ENCODE assay signal across 1 cellular context in the genomic region with DNA sequence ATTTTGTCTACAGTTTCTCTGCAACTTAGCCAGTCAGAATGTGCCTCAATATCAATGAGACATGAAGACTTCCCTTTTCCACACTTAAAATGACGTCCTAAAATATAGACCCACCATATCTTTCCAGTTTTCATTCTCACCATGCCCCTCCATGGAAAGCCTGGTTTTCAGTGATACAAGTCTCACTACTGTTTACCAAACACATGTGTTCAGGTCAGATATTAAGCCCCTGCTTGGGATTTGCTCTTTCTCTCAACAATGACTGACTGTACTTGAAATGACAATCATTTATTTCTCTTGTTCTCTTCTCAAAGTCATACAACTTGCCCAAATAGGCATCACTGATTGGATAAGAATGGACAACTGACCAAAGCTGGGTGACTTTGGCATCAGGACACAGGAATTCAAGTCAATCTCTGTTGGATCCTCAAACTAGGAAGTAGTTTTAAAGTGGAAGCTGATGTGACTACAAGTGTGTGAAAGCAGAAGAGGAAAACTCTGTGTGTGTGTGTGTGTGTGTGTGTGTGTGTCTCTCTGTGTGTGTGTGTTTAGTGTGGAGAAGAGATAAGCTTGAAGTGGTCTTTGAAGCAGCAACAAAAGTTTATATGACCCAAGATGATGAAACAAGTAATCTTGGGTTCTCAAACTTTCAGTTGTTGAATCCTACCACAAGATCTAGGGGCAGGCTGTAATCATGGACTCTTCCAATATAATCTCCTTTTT.
TF ChIP-seq lines count a peak whose summit lies in the region.

No MANE protein-coding gene starts in this region.

TF ChIP-seq in K562, 482 proteins besides CTCF, POLR2A, EP300 and RAD21 (continued from another document):
- TF ChIP-seq ARID1B (IDR thresholded peaks at IDR 0.05) (peak; percentile 68), ELF4 (CRISPR knock-in tag; IDR thresholded peaks at IDR 0.05) (0 out of 2 replicates have a peak, but pooled peaks have one; percentile 51), ARNT (IDR thresholded peaks at IDR 0.05) (no peak), ZFP1 (CRISPR knock-in tag; IDR thresholded peaks at IDR 0.05) (no peak), TCF7 (IDR thresholded peaks at IDR 0.05; ENCODE audit: borderline replicate concordance) (no peak), ZSCAN29 (IDR thresholded peaks at IDR 0.05) (no peak), SUPT5H (IDR thresholded peaks at IDR 0.05) (no peak), POLR2G (IDR thresholded peaks at IDR 0.05; ENCODE audit: low read depth, low read length) (no peak), PHB (CRISPR knock-in tag; IDR thresholded peaks at IDR 0.05) (no peak), ZBTB7A (IDR thresholded peaks at IDR 0.05; ENCODE audit: borderline replicate concordance, control insufficient read depth, low read depth, low read length) (no peak), ADNP (tag; IDR thresholded peaks at IDR 0.05) (no peak)
TF ChIP-seq in K562: peak in this region for 21.
